Comparison of ENCODE assay signal across 8 cellular contexts in genomic region chr1:70685300-70686286, GRCh38.
A peak's percentile ranks its signal among the peaks of the same experiment; 100 is the strongest.
DNase-seq lines count a peak whose midpoint lies in the region; ATAC-seq and TF ChIP-seq lines count a peak whose summit lies in the region.

No MANE protein-coding gene starts in this region.

- peaks cover 13% of the 10 kb centered on the region for H3K27me3 Mint-ChIP-seq in T-helper 2 cell treated with Interferon-gamma antibody and Interleukin-4, amounts not matched to agents 5 μg/mL and 100 μg/mL, for 36 hours (ENCODE audit: low read depth)

- ATAC-seq in GM18861 (IDR thresholded peaks at IDR 0.05; ENCODE audit: unreplicated experiment) = peak; percentile 99
- ATAC-seq in HG02970 (IDR thresholded peaks at IDR 0.05; ENCODE audit: low FRiP score, unreplicated experiment) = peak; percentile 98
- ATAC-seq in left lung = peak; percentile 99

- no peaks in the 10 kb centered on the region for H3K9me3 ChIP-seq in left lung

- intact Hi-C loops in left lung (cut with DNase I) = no loop called here

- no peak overlapping the region for H3K27ac ChIP-seq in left lung

- H3K4me1 ChIP-seq in left lung = no peaks in the 10 kb centered on the region

- no peak overlapping the region for H3K4me3 ChIP-seq in left lung

- H3K9me3 Mint-ChIP-seq in T-helper 2 cell treated with Interferon-gamma antibody and Interleukin-4, amounts not matched to agents 5 μg/mL and 100 μg/mL, for 36 hours = no peaks in the 10 kb centered on the region

- peaks cover 3% of the 10 kb centered on the region for H3K4me1 Mint-ChIP-seq in T-helper 2 cell treated with Interferon-gamma antibody and Interleukin-4, amounts not matched to agents 5 μg/mL and 100 μg/mL, for 36 hours (ENCODE audit: low read depth)

- peak; percentile 75 to 87 for TF ChIP-seq CTCF in left lung (IDR thresholded peaks at IDR 0.05)

- H3K36me3 Mint-ChIP-seq in T-helper 2 cell treated with Interferon-gamma antibody and Interleukin-4, amounts not matched to agents 5 μg/mL and 100 μg/mL, for 36 hours (ENCODE audit: low read depth) = no peaks in the 10 kb centered on the region

- H3K27me3 ChIP-seq in left lung = no peaks in the 10 kb centered on the region

- H3K27ac Mint-ChIP-seq in T-helper 2 cell treated with Interferon-gamma antibody and Interleukin-4, amounts not matched to agents 5 μg/mL and 100 μg/mL, for 36 hours = no peak overlapping the region

- no peaks in the 10 kb centered on the region for H3K36me3 ChIP-seq in left lung

- H3K4me3 Mint-ChIP-seq in T-helper 2 cell treated with Interferon-gamma antibody and Interleukin-4, amounts not matched to agents 5 μg/mL and 100 μg/mL, for 36 hours = no peak overlapping the region

- DNase-seq in AG20443 (ENCODE audit: low spot score) = peak; percentile 83
- DNase-seq in NCI-H1694 (lab: John Stamatoyannopoulos, UW) = peak; percentile 23
- peak; percentile 33 for DNase-seq in T-helper 2 cell treated with Interferon-gamma antibody and Interleukin-4, amounts not matched to agents 5 μg/mL and 100 μg/mL, for 36 hours (ENCODE audit: low spot score)
- peak; percentile 28 for DNase-seq in cerebellar cortex (ENCODE audit: low spot score)
- peak in 1 of 2 donors; percentile 34 for DNase-seq in left lung
- DNase-seq in stimulated activated CD8-positive, alpha-beta memory T cell treated with anti-CD3 and anti-CD28 coated beads, Interleukin-7, amount 100 ng/mL, for 4 hours (ENCODE audit: low read depth in 2 of 2) = peak; percentile 0 to 12
